In the genomic region with DNA sequence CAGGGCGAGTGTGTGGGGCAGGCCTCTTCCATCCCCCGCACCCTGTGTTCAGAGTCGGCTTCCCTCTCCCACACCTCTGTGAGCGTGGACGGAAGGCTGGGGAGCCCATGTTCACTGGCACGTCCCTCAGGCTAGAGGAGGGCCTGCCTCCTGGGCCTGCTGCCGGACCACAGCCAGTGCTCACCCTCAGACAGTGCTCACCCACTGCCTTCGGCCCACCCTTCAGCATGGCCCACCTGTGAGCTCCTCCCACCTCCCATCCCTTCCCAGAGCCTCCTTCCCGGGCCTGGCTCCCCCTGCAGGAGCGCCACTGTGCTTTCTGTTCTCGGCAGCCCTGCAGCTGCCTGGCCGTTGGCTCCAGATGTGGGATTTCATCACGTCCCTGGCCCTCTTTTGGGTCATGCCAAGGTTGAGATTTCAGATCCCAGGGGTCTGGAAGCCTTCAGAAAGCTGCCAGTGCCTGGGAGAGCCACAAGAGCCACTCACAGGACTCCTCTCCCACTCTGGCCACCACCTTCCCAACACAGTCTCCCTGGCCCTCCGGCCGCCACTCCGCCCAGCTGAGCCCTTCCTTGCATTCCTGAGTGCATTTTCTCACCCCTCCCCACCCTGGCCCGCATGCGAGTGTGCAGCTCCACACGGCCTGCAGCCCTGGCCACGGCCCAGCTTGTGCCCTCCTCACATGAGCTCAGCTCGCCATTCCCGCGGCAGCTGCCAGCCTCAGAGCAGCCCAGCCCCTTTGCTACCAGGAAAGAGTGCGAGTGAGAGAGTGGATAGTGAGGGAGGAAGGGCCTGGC, we compare ENCODE assay signal across 9 cellular contexts. TPM values are rescaled to one million over a fixed set of nuclear protein-coding genes. Genes with fewer than 3 reads are reported as not detected.
DNase-seq lines count a peak whose midpoint lies in the region; ATAC-seq, FAIRE-seq and TF ChIP-seq lines count a peak whose summit lies in the region.
"Had no signal": no experiment of that assay in that cellular context is flagged by ENCODE, and none has a peak within 500 bp of the region (broad histone marks: within the 10 kb centered on the region; RNA-seq: fewer than 3 reads in every experiment).

No MANE protein-coding gene starts in this region.

- DNase-seq in HT-29 (ENCODE audit: low spot score) (peak; percentile 85), breast epithelium (ENCODE audit: low spot score in 2 of 2) (no peak), keratinocyte (ENCODE audit: low read depth, low spot score) (no peak), stomach (peak; percentile 71), MM.1S (no peak), NCI-H748 treated with DMSO at 0.1 percent for 48 hours (lab: John Stamatoyannopoulos, UW) (no peak), NCI-H2081 treated with DMSO at 0.1 percent for 48 hours (lab: John Stamatoyannopoulos, UW) (no peak)

- H3K9me2 ChIP-seq in MM.1S (replicated peaks; ENCODE audit: insufficient read depth, low read length) = no peaks in the 10 kb centered on the region

- H3K27me3 ChIP-seq in breast epithelium = no peaks in the 10 kb centered on the region
- no peaks in the 10 kb centered on the region for H3K27me3 ChIP-seq in keratinocyte (ENCODE audit: control insufficient read depth, extremely low read depth, insufficient read depth, low read length)
- H3K27me3 ChIP-seq in stomach = no peaks in the 10 kb centered on the region
- no peaks in the 10 kb centered on the region for H3K27me3 ChIP-seq in MM.1S (replicated peaks; ENCODE audit: insufficient read depth, low read length)

- H3K36me3 ChIP-seq in breast epithelium (peaks cover 10% of the 10 kb centered on the region), keratinocyte (ENCODE audit: control insufficient read depth in 2 of 2, extremely low read depth in 1 of 2, insufficient read depth in 2 of 2, low read length in 2 of 2) (peaks cover 74 to 79% of the 10 kb centered on the region in 2 experiments), stomach (peaks cover 77 to 100% (median 100%) of the 10 kb centered on the region in 4 donors), MM.1S (replicated peaks; ENCODE audit: insufficient read depth, low read length) (no peaks in the 10 kb centered on the region)

- dilution Hi-C loops in keratinocyte (cut with MboI; ENCODE audit: extremely low pct_ligation_motif_present, low sequenced_read_pairs) = no loop called here

- no peak overlapping the region for H2AFZ ChIP-seq in keratinocyte (ENCODE audit: control insufficient read depth, low read length)
- H2AFZ ChIP-seq in MM.1S (ENCODE audit: low read length) = no peak overlapping the region

- no peak for ATAC-seq in HG02884 (IDR thresholded peaks at IDR 0.05; ENCODE audit: unreplicated experiment)

- H3K4me2 ChIP-seq in keratinocyte (ENCODE audit: control insufficient read depth, extremely low read depth, insufficient read depth, low read depth, low read length) (no peak overlapping the region), MM.1S (ENCODE audit: low read depth, low read length) (no peak overlapping the region)

- intact Hi-C loops in breast epithelium (cut with DNase I; ENCODE audit: low total_unique reads) = no loop called here
- intact Hi-C loops in stomach (cut with DNase I; ENCODE audit: low total_unique reads) = no loop called here

- H3K9me1 ChIP-seq in keratinocyte (ENCODE audit: control insufficient read depth, extremely low read depth, insufficient read depth, low read length) = peaks cover 3% of the 10 kb centered on the region

- H4K20me1 ChIP-seq in keratinocyte (ENCODE audit: control insufficient read depth, extremely low read depth, insufficient read depth, low read length) (peaks cover 4% of the 10 kb centered on the region), MM.1S (ENCODE audit: insufficient read depth, low read length) (no peaks in the 10 kb centered on the region)

- no peak for TF ChIP-seq EP300 in stomach (IDR thresholded peaks at IDR 0.05)

- H3F3A ChIP-seq in MM.1S (ENCODE audit: insufficient read depth, low read length) = no peaks in the 10 kb centered on the region

- H3K79me2 ChIP-seq in keratinocyte (ENCODE audit: control insufficient read depth, insufficient read depth, low read length) = peaks cover 44% of the 10 kb centered on the region
- H3K79me2 ChIP-seq in MM.1S (ENCODE audit: low read length) = no peaks in the 10 kb centered on the region

- TF ChIP-seq POLR2A in breast epithelium (IDR thresholded peaks at IDR 0.05) (no peak), stomach (IDR thresholded peaks at IDR 0.05) (no peak)

- H3K4me3 ChIP-seq in breast epithelium (no peak overlapping the region), keratinocyte (ENCODE audit: control insufficient read depth in 2 of 3, extremely low read depth in 1 of 3, insufficient read depth in 2 of 3, low read depth in 1 of 3, low read length in 3 of 3) (no peak overlapping the region), stomach (no peak overlapping the region), MM.1S (ENCODE audit: low read length) (no peak overlapping the region)

- peak overlapping the region; percentile 82 to 92 for H3K27ac ChIP-seq in breast epithelium
- H3K27ac ChIP-seq in keratinocyte (ENCODE audit: control insufficient read depth, insufficient read depth, low read length) = no peak overlapping the region
- H3K27ac ChIP-seq in stomach = peak overlapping the region; percentile 54 to 88 (median 78)
- no peak overlapping the region for H3K27ac ChIP-seq in MM.1S (ENCODE audit: low read length)

- H3K4me1 ChIP-seq in breast epithelium (peaks cover 12 to 24% of the 10 kb centered on the region in 2 donors), keratinocyte (ENCODE audit: control insufficient read depth, extremely low read depth, insufficient read depth, low read length) (peaks cover 8% of the 10 kb centered on the region), stomach (peaks cover 39 to 84% (median 62%) of the 10 kb centered on the region in 4 donors), MM.1S (ENCODE audit: low read length) (no peaks in the 10 kb centered on the region)

- TF ChIP-seq CTCF in breast epithelium (IDR thresholded peaks at IDR 0.05) (no peak), keratinocyte (optimal IDR thresholded peaks at IDR 0.05 in 1 of 3, IDR thresholded peaks at IDR 0.05 in 1 of 3, conservative IDR thresholded peaks at IDR 0.05 in 1 of 3; ENCODE audit: extremely low read depth in 1 of 3, insufficient read depth in 2 of 3, low read length in 3 of 3) (peak; percentile 34 to 60 (median 48)), stomach (IDR thresholded peaks at IDR 0.05) (peak in 1 of 7 experiments; percentile 7), MM.1S (IDR thresholded peaks at IDR 0.05; ENCODE audit: low read length) (no peak)

- H3K9me3 ChIP-seq in breast epithelium (no peaks in the 10 kb centered on the region), keratinocyte (ENCODE audit: control insufficient read depth, low read depth, low read length) (no peaks in the 10 kb centered on the region), stomach (no peaks in the 10 kb centered on the region), MM.1S (replicated peaks; ENCODE audit: insufficient read depth, low read length) (no peaks in the 10 kb centered on the region)

- 59 to 70% (median 62%) methylated on average over 15 to 24 of the region's 24 CpGs for WGBS in stomach, 5 donors

- no peak overlapping the region for H3K9ac ChIP-seq in keratinocyte (ENCODE audit: control insufficient read depth, extremely low read depth, insufficient read depth, low read length)
- no peak overlapping the region for H3K9ac ChIP-seq in MM.1S (ENCODE audit: low read length)

- no peak for FAIRE-seq in keratinocyte (lab: Jason Lieb, UNC)

RNA-seq across cellular contexts. Expression of gene CAPN12, which starts 25.3 kb away (rescaled TPM):
- 50.6 and 53.9 TPM in 2 replicates for total RNA-seq in HT-29 (2014; rRNA removed; shearing (Covaris generic))
- total RNA-seq in breast epithelium (1 to 10 TPM in 2 of 3 donors, under 1 TPM in 1; 0.16 to 9.2 (median 4.1) TPM), stomach (10 to 100 TPM in 1 of 5 donors, 1 to 10 TPM in 4; 1.2 to 33.3 (median 4.8) TPM)
- polyA plus RNA-seq in keratinocyte (5.6 to 20.4 TPM (median 6.0 TPM) in 3 replicates), stomach (10 to 100 TPM in 2 of 3 donors, 1 to 10 TPM in 1; 3.4 to 16.9 (median 16.3) TPM)
- polyA plus RNA-seq in keratinocyte (2011; ENCODE audit: low read depth) = 6.8 TPM
- polyA plus RNA-seq in keratinocyte (2011; cell fraction: cytosol; rRNA removed) = 7.4 and 15.5 TPM in 2 replicates
- polyA plus RNA-seq in keratinocyte (2011; cell fraction: nucleus; rRNA removed) = 32.9 and 44.6 TPM in 2 replicates
- 4.6 and 7.5 TPM in 2 replicates for polyA plus RNA-seq in keratinocyte (2012; ENCODE audit: low replicate concordance)
- polyA minus RNA-seq in keratinocyte = 3.9 to 9.7 TPM (median 6.0 TPM) in 3 replicates
- polyA minus RNA-seq in keratinocyte (2011; cell fraction: cytosol; rRNA and poly(A)+ RNA removed) = 5.4 TPM
- polyA minus RNA-seq in keratinocyte (2011; cell fraction: nucleus; rRNA and poly(A)+ RNA removed) = 4.7 and 5.5 TPM in 2 replicates

RNA-seq across cellular contexts. Expression of gene LGALS7, which starts 54.4 kb away (rescaled TPM):
- 1.5 TPM in 1 of 2 replicates, not detected in the other for total RNA-seq in HT-29 (2014; rRNA removed; shearing (Covaris generic))
- total RNA-seq in breast epithelium = 1 to 10 TPM in 1 of 3 donors, not detected in 2; 1.5 TPM
- 9.1 to 19.7 TPM (median 19.6 TPM) in 3 replicates for polyA plus RNA-seq in keratinocyte
- 8.7 TPM for polyA plus RNA-seq in keratinocyte (2011; ENCODE audit: low read depth)
- polyA plus RNA-seq in keratinocyte (2011; cell fraction: cytosol; rRNA removed) = 16.2 and 26.5 TPM in 2 replicates
- polyA plus RNA-seq in keratinocyte (2011; cell fraction: nucleus; rRNA removed) = 28.7 and 31.3 TPM in 2 replicates
- polyA plus RNA-seq in keratinocyte (2012; ENCODE audit: low replicate concordance) = 11.3 and 42.2 TPM in 2 replicates
- polyA minus RNA-seq in keratinocyte = 11.3 to 31.1 TPM (median 23.5 TPM) in 3 replicates
- polyA minus RNA-seq in keratinocyte (2011; cell fraction: cytosol; rRNA and poly(A)+ RNA removed) = 21.7 TPM
- polyA minus RNA-seq in keratinocyte (2011; cell fraction: nucleus; rRNA and poly(A)+ RNA removed) = 6.1 and 6.9 TPM in 2 replicates
- 1 to 10 TPM in 1 of 5 donors, not detected in 4; 2.0 TPM for total RNA-seq in stomach
- 1,000 to 10,000 TPM in 1 of 3 donors, 1 to 10 TPM in 1, not detected in 1; 1.7 to 1,381 TPM for polyA plus RNA-seq in stomach
- total RNA-seq: T-helper 1 cell treated with Interleukin-12 subunit alpha and Interleukin-12 subunit beta and Interleukin-4 antibody, amounts not matched to agents 30 ng/mL and 1 ng/mL, for 36 hours had no signal

Comparison
In these comparisons a context has a peak if more than half of its experiments do, and no peak if none do; other contexts are left out.
1. DNase-seq: peak in HT-29 (single experiment) and stomach (single experiment); none in breast epithelium (0 of 2), keratinocyte (single experiment), MM.1S (single experiment), NCI-H748 treated with DMSO at 0.1 percent for 48 hours (single experiment) and NCI-H2081 treated with DMSO at 0.1 percent for 48 hours (single experiment).
2. H3K27ac ChIP-seq: peak in breast epithelium (2 of 2) and stomach (5 of 5); none in keratinocyte (single experiment) and MM.1S (single experiment).
3. CTCF ChIP-seq: peak in keratinocyte (3 of 3); none in breast epithelium (0 of 3) and MM.1S (single experiment).